ENCODE assay signal across 21 cellular contexts in the genomic region with DNA sequence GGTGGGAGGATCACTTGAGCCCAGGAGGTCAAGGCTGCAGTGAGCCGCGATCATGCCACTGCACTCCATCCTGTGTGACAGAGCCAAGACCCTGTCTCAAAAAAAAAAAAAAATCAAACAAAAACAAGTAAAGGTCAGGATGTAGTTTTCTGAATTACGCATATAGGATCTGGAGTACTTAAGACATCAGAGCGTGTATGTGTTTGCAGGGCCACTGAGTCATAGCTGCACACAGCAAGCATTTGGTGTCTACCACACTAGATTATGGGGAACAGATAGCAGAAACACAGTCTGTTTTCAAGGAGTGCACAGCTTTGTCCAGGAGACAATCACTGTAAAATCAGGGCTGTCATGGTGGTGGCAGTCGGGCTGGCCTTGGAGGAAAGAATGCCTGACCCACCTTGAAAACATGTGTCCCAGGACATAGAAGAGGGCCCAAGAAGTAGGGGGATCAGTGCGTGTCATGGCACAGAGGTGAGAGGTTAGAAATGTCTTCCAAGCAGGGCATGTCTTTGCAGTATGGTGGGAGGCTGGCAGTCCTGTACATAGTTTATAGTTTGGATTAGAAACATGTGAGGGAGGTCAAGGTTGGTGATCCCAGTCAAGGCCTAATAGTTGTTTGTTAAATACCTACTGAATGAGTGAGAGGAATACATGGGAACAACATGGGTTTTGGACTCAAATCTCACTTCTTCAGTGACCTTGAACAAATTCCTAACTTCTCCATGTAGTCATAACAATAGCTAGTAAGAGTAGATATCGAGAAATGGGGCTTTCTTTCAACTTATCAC. TPM values are rescaled to one million over a fixed set of nuclear protein-coding genes. Genes with fewer than 3 reads are reported as not detected.
DNase-seq lines count a peak whose midpoint lies in the region; ATAC-seq, FAIRE-seq and TF ChIP-seq lines count a peak whose summit lies in the region.
"Had no signal": no experiment of that assay in that cellular context is flagged by ENCODE, and none has a peak within 500 bp of the region (broad histone marks: within the 10 kb centered on the region; RNA-seq: fewer than 3 reads in every experiment).

No MANE protein-coding gene starts in this region.

- H3K4me2 ChIP-seq in astrocyte (ENCODE audit: low read length) (no peak overlapping the region), keratinocyte (ENCODE audit: control insufficient read depth, extremely low read depth, insufficient read depth, low read depth, low read length) (no peak overlapping the region)
- H3K4me2 ChIP-seq: BLaER1 had no signal

- FAIRE-seq in astrocyte (lab: Jason Lieb, UNC) (peak; percentile 32), keratinocyte (lab: Jason Lieb, UNC) (no peak)
- FAIRE-seq: GM19239, H54 had no signal

- H3K79me2 ChIP-seq in astrocyte (ENCODE audit: insufficient read depth, low read length) = no peaks in the 10 kb centered on the region
- no peaks in the 10 kb centered on the region for H3K79me2 ChIP-seq in keratinocyte (ENCODE audit: control insufficient read depth, insufficient read depth, low read length)

- H3K27ac ChIP-seq in astrocyte (ENCODE audit: low read depth, low read length) = no peak overlapping the region
- H3K27ac ChIP-seq in keratinocyte (ENCODE audit: control insufficient read depth, insufficient read depth, low read length) = no peak overlapping the region
- H3K27ac ChIP-seq: 22Rv1, BLaER1, GM23248, HL-60 had no signal

- no peaks in the 10 kb centered on the region for H3K4me1 ChIP-seq in astrocyte (ENCODE audit: insufficient read depth, low read length)
- H3K4me1 ChIP-seq in keratinocyte (ENCODE audit: control insufficient read depth, extremely low read depth, insufficient read depth, low read length) = peaks cover 21% of the 10 kb centered on the region
- no peaks in the 10 kb centered on the region for H3K4me1 ChIP-seq in BE2C
- H3K4me1 ChIP-seq: BLaER1, Caco-2 had no signal

- H3K36me3 ChIP-seq in astrocyte (ENCODE audit: insufficient read depth, low read length) (no peaks in the 10 kb centered on the region), keratinocyte (ENCODE audit: control insufficient read depth in 2 of 2, extremely low read depth in 1 of 2, insufficient read depth in 2 of 2, low read length in 2 of 2) (no peaks in the 10 kb centered on the region), BE2C (no peaks in the 10 kb centered on the region)
- H3K36me3 ChIP-seq: BLaER1 had no signal

- no peak for TF ChIP-seq CTCF in astrocyte (IDR thresholded peaks at IDR 0.05; ENCODE audit: insufficient read depth, low read depth, low read length)
- no peak for TF ChIP-seq CTCF in keratinocyte (optimal IDR thresholded peaks at IDR 0.05 in 1 of 3, IDR thresholded peaks at IDR 0.05 in 1 of 3, conservative IDR thresholded peaks at IDR 0.05 in 1 of 3; ENCODE audit: extremely low read depth in 1 of 3, insufficient read depth in 2 of 3, low read length in 3 of 3)
- no peak for TF ChIP-seq CTCF in BE2C (IDR thresholded peaks at IDR 0.05; ENCODE audit: low read depth, low read length)

- H4K20me1 ChIP-seq in astrocyte (ENCODE audit: insufficient read depth, low read length) (no peaks in the 10 kb centered on the region), keratinocyte (ENCODE audit: control insufficient read depth, extremely low read depth, insufficient read depth, low read length) (no peaks in the 10 kb centered on the region)
- H4K20me1 ChIP-seq: BLaER1 had no signal

- H3K9me3 Mint-ChIP-seq in astrocyte (ENCODE audit: unreplicated experiment) = no peaks in the 10 kb centered on the region
- no peaks in the 10 kb centered on the region for H3K9me3 Mint-ChIP-seq in stimulated activated memory B cell treated with anti-CD40 and anti-IgM and Interleukin-4, amounts not matched to agents 10 μg/mL and 1 μg/mL and 100 μg/mL, for 72 hours
- no peaks in the 10 kb centered on the region for H3K9me3 Mint-ChIP-seq in activated naive CD8-positive, alpha-beta T cell treated with anti-CD3 and anti-CD28 coated beads, Interleukin-2, amount 50 U/mL, for 24 hours
- H3K9me3 Mint-ChIP-seq: CD8-positive, alpha-beta memory T cell had no signal

- H3K9me1 ChIP-seq in keratinocyte (ENCODE audit: control insufficient read depth, extremely low read depth, insufficient read depth, low read length) = no peaks in the 10 kb centered on the region

- H3K4me3 Mint-ChIP-seq in astrocyte (ENCODE audit: unreplicated experiment) = no peak overlapping the region
- H3K4me3 Mint-ChIP-seq in stimulated activated memory B cell treated with anti-CD40 and anti-IgM and Interleukin-4, amounts not matched to agents 10 μg/mL and 1 μg/mL and 100 μg/mL, for 72 hours = no peak overlapping the region
- no peak overlapping the region for H3K4me3 Mint-ChIP-seq in activated naive CD8-positive, alpha-beta T cell treated with anti-CD3 and anti-CD28 coated beads, Interleukin-2, amount 50 U/mL, for 24 hours
- H3K4me3 Mint-ChIP-seq: CD8-positive, alpha-beta memory T cell had no signal

- DNase-seq in DMS53 (lab: John Stamatoyannopoulos, UW) (peak; percentile 56), DMS53 treated with DMSO at 0.1 percent for 48 hours (lab: John Stamatoyannopoulos, UW; ENCODE audit: unreplicated experiment) (no peak), astrocyte (ENCODE audit: low read depth) (no peak), keratinocyte (ENCODE audit: low read depth, low spot score) (no peak), BE2C (no peak), pons (ENCODE audit: low spot score) (no peak)
- no peak for DNase-seq in activated naive CD8-positive, alpha-beta T cell treated with anti-CD3 and anti-CD28 coated beads, Interleukin-2, amount 50 U/mL, for 24 hours
- DNase-seq: Caco-2; CD8-positive, alpha-beta memory T cell; DMS79 treated with DMSO at 0.1 percent for 48 hours; GF-D8; GM23248; IMR-90 had no signal

- dilution Hi-C loops in keratinocyte (cut with MboI; ENCODE audit: extremely low pct_ligation_motif_present, low sequenced_read_pairs) = no loop called here

- peak; percentile 16 for ATAC-seq in stimulated activated memory B cell treated with anti-CD40 and anti-IgM and Interleukin-4, amounts not matched to agents 10 μg/mL and 1 μg/mL and 100 μg/mL, for 72 hours
- ATAC-seq in activated naive CD8-positive, alpha-beta T cell treated with anti-CD3 and anti-CD28 coated beads, Interleukin-2, amount 50 U/mL, for 24 hours = no peak
- ATAC-seq: HCT116 had no signal

- H2AFZ ChIP-seq in astrocyte (ENCODE audit: low read depth, low read length) (no peak overlapping the region), keratinocyte (ENCODE audit: control insufficient read depth, low read length) (peak overlapping the region; percentile 6)
- H2AFZ ChIP-seq: GM23248 had no signal

- H3K27me3 Mint-ChIP-seq in astrocyte (ENCODE audit: low read depth, unreplicated experiment) = no peaks in the 10 kb centered on the region
- H3K27me3 Mint-ChIP-seq in stimulated activated memory B cell treated with anti-CD40 and anti-IgM and Interleukin-4, amounts not matched to agents 10 μg/mL and 1 μg/mL and 100 μg/mL, for 72 hours = no peaks in the 10 kb centered on the region
- no peaks in the 10 kb centered on the region for H3K27me3 Mint-ChIP-seq in activated naive CD8-positive, alpha-beta T cell treated with anti-CD3 and anti-CD28 coated beads, Interleukin-2, amount 50 U/mL, for 24 hours

- no peaks in the 10 kb centered on the region for H3K9me3 ChIP-seq in astrocyte (ENCODE audit: insufficient read depth, low read depth, low read length)
- H3K9me3 ChIP-seq in keratinocyte (ENCODE audit: control insufficient read depth, low read depth, low read length) = no peaks in the 10 kb centered on the region
- H3K9me3 ChIP-seq in BE2C = no peaks in the 10 kb centered on the region
- H3K9me3 ChIP-seq: BLaER1, Caco-2 had no signal

- H3K27me3 ChIP-seq in astrocyte (ENCODE audit: insufficient read depth, low read length) (no peaks in the 10 kb centered on the region), keratinocyte (ENCODE audit: control insufficient read depth, extremely low read depth, insufficient read depth, low read length) (no peaks in the 10 kb centered on the region), BE2C (no peaks in the 10 kb centered on the region)
- H3K27me3 ChIP-seq: BLaER1 had no signal

- H3K9ac ChIP-seq in astrocyte (ENCODE audit: low read length) (no peak overlapping the region), keratinocyte (ENCODE audit: control insufficient read depth, extremely low read depth, insufficient read depth, low read length) (no peak overlapping the region)
- H3K9ac ChIP-seq: BLaER1, GM23248 had no signal

- no peak overlapping the region for H3K27ac Mint-ChIP-seq in astrocyte (ENCODE audit: unreplicated experiment)
- H3K27ac Mint-ChIP-seq in stimulated activated memory B cell treated with anti-CD40 and anti-IgM and Interleukin-4, amounts not matched to agents 10 μg/mL and 1 μg/mL and 100 μg/mL, for 72 hours = no peak overlapping the region
- H3K27ac Mint-ChIP-seq in activated naive CD8-positive, alpha-beta T cell treated with anti-CD3 and anti-CD28 coated beads, Interleukin-2, amount 50 U/mL, for 24 hours = no peak overlapping the region
- H3K27ac Mint-ChIP-seq: CD8-positive, alpha-beta memory T cell had no signal

- H3K36me3 Mint-ChIP-seq in astrocyte (ENCODE audit: low read depth, unreplicated experiment) = no peaks in the 10 kb centered on the region
- H3K36me3 Mint-ChIP-seq in stimulated activated memory B cell treated with anti-CD40 and anti-IgM and Interleukin-4, amounts not matched to agents 10 μg/mL and 1 μg/mL and 100 μg/mL, for 72 hours = peaks cover 12% of the 10 kb centered on the region
- no peaks in the 10 kb centered on the region for H3K36me3 Mint-ChIP-seq in activated naive CD8-positive, alpha-beta T cell treated with anti-CD3 and anti-CD28 coated beads, Interleukin-2, amount 50 U/mL, for 24 hours (ENCODE audit: low read depth)

- peaks cover 7% of the 10 kb centered on the region for H3K4me1 Mint-ChIP-seq in astrocyte (ENCODE audit: low read depth, unreplicated experiment)
- no peaks in the 10 kb centered on the region for H3K4me1 Mint-ChIP-seq in stimulated activated memory B cell treated with anti-CD40 and anti-IgM and Interleukin-4, amounts not matched to agents 10 μg/mL and 1 μg/mL and 100 μg/mL, for 72 hours
- peaks cover 11% of the 10 kb centered on the region for H3K4me1 Mint-ChIP-seq in activated naive CD8-positive, alpha-beta T cell treated with anti-CD3 and anti-CD28 coated beads, Interleukin-2, amount 50 U/mL, for 24 hours
- H3K4me1 Mint-ChIP-seq: CD8-positive, alpha-beta memory T cell had no signal

- no peak overlapping the region for H3K4me3 ChIP-seq in astrocyte (ENCODE audit: insufficient read depth, low read depth, low read length)
- H3K4me3 ChIP-seq in keratinocyte (ENCODE audit: control insufficient read depth in 2 of 3, extremely low read depth in 1 of 3, insufficient read depth in 2 of 3, low read depth in 1 of 3, low read length in 3 of 3) = no peak overlapping the region
- H3K4me3 ChIP-seq in BE2C (ENCODE audit: low read depth, low read length) = no peak overlapping the region
- H3K4me3 ChIP-seq: BLaER1, GM23248 had no signal

RNA-seq across cellular contexts. Expression of a gene that starts 23.6 kb away (rescaled TPM):
- not detected in 2 replicates for total RNA-seq in astrocyte
- not detected in 3 replicates for polyA plus RNA-seq in keratinocyte
- polyA plus RNA-seq in keratinocyte (2011; ENCODE audit: low read depth) = not detected
- polyA plus RNA-seq in keratinocyte (2011; cell fraction: cytosol; rRNA removed) = not detected in 2 replicates
- polyA plus RNA-seq in keratinocyte (2011; cell fraction: nucleus; rRNA removed) = not detected in 2 replicates
- not detected in 2 replicates for polyA plus RNA-seq in keratinocyte (2012; ENCODE audit: low replicate concordance)
- not detected in 3 replicates for polyA minus RNA-seq in keratinocyte
- not detected for polyA minus RNA-seq in keratinocyte (2011; cell fraction: cytosol; rRNA and poly(A)+ RNA removed)
- not detected in 2 replicates for polyA minus RNA-seq in keratinocyte (2011; cell fraction: nucleus; rRNA and poly(A)+ RNA removed)
- polyA plus RNA-seq in BE2C (2012; ENCODE audit: insufficient read depth, insufficient read length, low read depth) = not detected
- total RNA-seq: A673; Caco-2; CD8-positive, alpha-beta memory T cell; GM23248; IMR-90 had no signal
- polyA plus RNA-seq: CD8-positive, alpha-beta memory T cell; GM23248; IMR-90 had no signal
